ENCODE assay signal across 1 cellular context in the genomic region with DNA sequence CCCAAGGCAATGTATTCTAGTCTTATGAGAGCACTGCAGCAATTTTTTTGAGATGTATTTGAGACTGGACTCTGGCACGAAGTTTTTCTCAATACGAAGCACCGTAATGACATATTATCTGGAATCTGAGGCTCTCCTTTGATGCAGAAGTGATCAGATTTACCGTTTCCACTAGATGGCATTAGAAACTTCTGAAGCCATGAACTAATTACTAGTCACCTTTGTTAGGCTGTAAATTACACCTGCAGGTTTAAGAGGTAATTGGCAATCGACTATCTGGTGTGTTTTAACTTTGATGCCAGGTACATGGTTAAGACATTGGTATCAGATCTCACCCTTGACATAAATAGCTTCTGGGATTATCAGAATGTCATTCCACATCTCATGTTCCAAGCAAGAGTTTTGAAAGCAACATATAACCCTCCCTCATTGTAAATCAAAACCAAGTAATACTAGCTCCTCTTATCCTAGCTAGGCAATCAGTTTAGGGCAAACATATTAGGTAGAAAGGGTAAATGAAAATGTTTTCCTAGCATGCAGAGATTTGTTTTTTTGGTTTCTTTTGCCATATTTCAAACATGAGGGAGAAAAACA.
TF ChIP-seq lines count a peak whose summit lies in the region.

No MANE protein-coding gene starts in this region.

TF ChIP-seq in H1, 55 proteins besides CTCF, POLR2A, EP300 and RAD21 (continued from another document):
- TF ChIP-seq GTF2F1 (IDR thresholded peaks at IDR 0.05; ENCODE audit: borderline replicate concordance, low read depth, low read length) (no peak), SP1 (IDR thresholded peaks at IDR 0.05; ENCODE audit: low read depth, low read length) (no peak), EZH2 (IDR thresholded peaks at IDR 0.05; ENCODE audit: low read depth, low read length, severe bottlenecking) (no peak), POU5F1 (IDR thresholded peaks at IDR 0.05; ENCODE audit: low read depth, low read length) (no peak), CHD1 (IDR thresholded peaks at IDR 0.05; ENCODE audit: low read depth, low read length) (no peak)
TF ChIP-seq in H1: peak in this region for 0.
